In genomic region chr12:30485230-30485890, GRCh38 we compare ENCODE assay signal across 27 cellular contexts.
"Had no signal": no experiment of that assay in that cellular context is flagged by ENCODE, and none has a peak within 500 bp of the region (broad histone marks: within the 10 kb centered on the region; RNA-seq: fewer than 3 reads in every experiment).

No MANE protein-coding gene starts in this region.

- H3K4me3 Mint-ChIP-seq: activated CD4-positive, alpha-beta T cell treated with anti-CD3 and anti-CD28 coated beads, Interleukin-2, amount 10 ng/mL, durations not matched to agents 24 days and 14 days; activated CD8-positive, alpha-beta memory T cell treated with anti-CD3 and anti-CD28 coated beads, Interleukin-2, amount 10 ng/mL, durations not matched to agents 7 days and 5 days; activated naive CD4-positive, alpha-beta T cell treated with anti-CD3 and anti-CD28 coated beads, Interleukin-2, amount 50 U/mL, for 24 hours; activated T-cell treated with anti-CD3 and anti-CD28 coated beads, Interleukin-2, amount 50 U/mL, for 24 hours; activated T-helper 1 cell treated with anti-CD3 and anti-CD28 coated beads, Interleukin-12 subunit alpha, Interleukin-12 subunit beta, Interleukin-2, Interleukin-4 antibody, amounts not matched to agents 30 ng/mL and 10 ng/mL and 1 ng/mL, durations not matched to agents 14 hours and 24 hours and 36 hours had no signal

- H3K9me3 ChIP-seq: breast epithelium, Peyer's patch, SJSA1 had no signal

- H3K27me3 ChIP-seq: breast epithelium, Peyer's patch, SJSA1 had no signal

- H3K36me3 Mint-ChIP-seq: activated CD8-positive, alpha-beta memory T cell treated with anti-CD3 and anti-CD28 coated beads, Interleukin-2, amount 10 ng/mL, durations not matched to agents 7 days and 5 days; activated naive CD4-positive, alpha-beta T cell treated with anti-CD3 and anti-CD28 coated beads, Interleukin-2, amount 50 U/mL, for 24 hours had no signal

- H3K4me1 Mint-ChIP-seq: activated CD4-positive, alpha-beta T cell treated with anti-CD3 and anti-CD28 coated beads, Interleukin-2, amount 10 ng/mL, durations not matched to agents 24 days and 14 days; activated CD8-positive, alpha-beta memory T cell treated with anti-CD3 and anti-CD28 coated beads, Interleukin-2, amount 10 ng/mL, durations not matched to agents 7 days and 5 days; activated naive CD4-positive, alpha-beta T cell treated with anti-CD3 and anti-CD28 coated beads, Interleukin-2, amount 50 U/mL, for 24 hours had no signal

- H3K4me1 ChIP-seq: breast epithelium, Peyer's patch, SJSA1 had no signal

- DNase-seq: activated CD4-positive, alpha-beta T cell treated with anti-CD3 and anti-CD28 coated beads, Interleukin-2, amount 10 ng/mL, durations not matched to agents 24 days and 14 days; activated CD4-positive, alpha-beta T cell treated with anti-CD3 and anti-CD28 coated beads, Interleukin-2, amount 50 U/mL, for 48 hours; activated CD4-positive, CD25-positive, alpha-beta regulatory T cell treated with anti-CD3 and anti-CD28 coated beads, Interleukin-2, amount 50 U/mL, for 72 hours; activated CD8-positive, alpha-beta memory T cell treated with anti-CD3 and anti-CD28 coated beads, Interleukin-2, amount 10 ng/mL, durations not matched to agents 7 days and 5 days; activated effector memory CD4-positive, alpha-beta T cell treated with Interleukin-2 at 50 U/mL for 16 hours; activated naive CD4-positive, alpha-beta T cell; activated T-cell treated with anti-CD3 and anti-CD28 coated beads, Interleukin-2, amount 50 U/mL, for 24 hours; aorta; central memory CD4-positive, alpha-beta T cell; Kasumi-1; KBM-7; NCI-H1105 treated with DMSO at 0.1 percent for 48 hours; NCI-H1436 treated with DMSO at 0.1 percent for 48 hours; NCI-H187; NCI-H2081; NCI-H2171; NCI-H2227 treated with DMSO at 0.1 percent for 48 hours; NCI-H526; NCI-H82; Peyer's patch; SHP77; SW 1271 had no signal

- H3K27ac Mint-ChIP-seq: activated CD4-positive, alpha-beta T cell treated with anti-CD3 and anti-CD28 coated beads, Interleukin-2, amount 10 ng/mL, durations not matched to agents 24 days and 14 days; activated CD8-positive, alpha-beta memory T cell treated with anti-CD3 and anti-CD28 coated beads, Interleukin-2, amount 10 ng/mL, durations not matched to agents 7 days and 5 days; activated naive CD4-positive, alpha-beta T cell treated with anti-CD3 and anti-CD28 coated beads, Interleukin-2, amount 50 U/mL, for 24 hours; activated T-cell treated with anti-CD3 and anti-CD28 coated beads, Interleukin-2, amount 50 U/mL, for 24 hours; activated T-helper 1 cell treated with anti-CD3 and anti-CD28 coated beads, Interleukin-12 subunit alpha, Interleukin-12 subunit beta, Interleukin-2, Interleukin-4 antibody, amounts not matched to agents 30 ng/mL and 10 ng/mL and 1 ng/mL, durations not matched to agents 14 hours and 24 hours and 36 hours had no signal

- H3K27ac ChIP-seq: breast epithelium, Peyer's patch, SJSA1 had no signal

- H3K9me3 Mint-ChIP-seq: activated CD4-positive, alpha-beta T cell treated with anti-CD3 and anti-CD28 coated beads, Interleukin-2, amount 10 ng/mL, durations not matched to agents 24 days and 14 days; activated naive CD4-positive, alpha-beta T cell treated with anti-CD3 and anti-CD28 coated beads, Interleukin-2, amount 50 U/mL, for 24 hours; activated T-cell treated with anti-CD3 and anti-CD28 coated beads, Interleukin-2, amount 50 U/mL, for 24 hours; activated T-helper 1 cell treated with anti-CD3 and anti-CD28 coated beads, Interleukin-12 subunit alpha, Interleukin-12 subunit beta, Interleukin-2, Interleukin-4 antibody, amounts not matched to agents 30 ng/mL and 10 ng/mL and 1 ng/mL, durations not matched to agents 14 hours and 24 hours and 36 hours had no signal

- H3K27me3 Mint-ChIP-seq: activated CD4-positive, alpha-beta T cell treated with anti-CD3 and anti-CD28 coated beads, Interleukin-2, amount 10 ng/mL, durations not matched to agents 24 days and 14 days; activated CD8-positive, alpha-beta memory T cell treated with anti-CD3 and anti-CD28 coated beads, Interleukin-2, amount 10 ng/mL, durations not matched to agents 7 days and 5 days; activated naive CD4-positive, alpha-beta T cell treated with anti-CD3 and anti-CD28 coated beads, Interleukin-2, amount 50 U/mL, for 24 hours; activated T-cell treated with anti-CD3 and anti-CD28 coated beads, Interleukin-2, amount 50 U/mL, for 24 hours had no signal

- H3K4me3 ChIP-seq: breast epithelium, Peyer's patch, SJSA1 had no signal

- ATAC-seq: activated CD8-positive, alpha-beta memory T cell treated with anti-CD3 and anti-CD28 coated beads, Interleukin-2, amount 10 ng/mL, durations not matched to agents 7 days and 5 days; SK-N-SH treated with all-trans-retinoic acid at 6 μM for 48 hours had no signal

- H3K36me3 ChIP-seq: breast epithelium, Peyer's patch, SJSA1 had no signal
